ENCODE assay signal across 1 cellular context in the genomic region with DNA sequence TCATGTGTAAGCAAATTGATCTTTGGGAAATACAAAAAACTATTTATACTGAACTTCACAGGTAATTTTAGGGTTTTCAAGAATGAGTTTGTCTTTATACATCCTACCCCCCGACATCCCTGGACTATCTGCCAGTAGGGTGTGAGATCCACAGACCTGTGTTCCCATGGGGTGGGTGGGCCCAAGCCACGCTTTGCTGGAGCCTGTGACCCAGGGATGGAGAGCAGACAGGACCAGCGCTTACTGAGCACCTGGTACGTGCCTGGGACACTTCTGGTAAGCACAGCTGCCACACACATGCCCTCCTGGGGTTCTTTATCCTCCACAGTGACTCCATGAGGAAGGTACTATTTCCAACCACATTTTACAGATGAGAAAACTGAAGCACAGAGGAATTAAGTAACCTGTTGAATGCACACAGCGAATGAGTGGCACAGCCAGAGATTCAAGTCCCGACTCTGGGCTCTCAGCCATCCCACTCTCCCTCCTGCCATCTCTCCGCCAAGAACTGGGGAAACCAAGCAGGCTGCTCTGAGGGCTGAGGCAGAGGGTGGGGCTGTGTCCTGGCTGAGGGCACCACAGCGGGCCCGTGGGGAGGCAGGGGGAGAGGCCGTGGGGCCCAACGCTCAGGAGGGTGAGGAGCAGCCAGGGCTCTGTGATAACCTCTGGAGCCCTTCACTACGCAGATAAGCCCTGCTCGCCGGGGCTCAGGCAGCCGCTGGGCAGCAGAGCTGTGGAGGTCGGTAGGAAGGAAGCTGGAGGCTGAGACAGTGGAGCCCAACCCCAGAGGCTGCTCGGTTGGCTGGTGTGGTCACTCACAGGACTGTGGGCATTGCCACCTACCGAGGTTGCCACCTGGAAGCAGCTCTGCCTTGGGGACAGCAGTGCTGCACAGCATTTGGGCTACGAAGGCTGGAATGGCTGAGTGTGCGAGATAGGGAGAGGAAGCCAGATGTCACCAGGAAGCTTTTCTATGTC.
TF ChIP-seq lines count a peak whose summit lies in the region.

No MANE protein-coding gene starts in this region.

TF ChIP-seq in K562, 482 proteins besides CTCF, POLR2A, EP300 and RAD21 (continued from another document and continues in another):
- no peak for TF ChIP-seq DLX4 (CRISPR knock-in tag; IDR thresholded peaks at IDR 0.05)
- TF ChIP-seq, protein P1, sequence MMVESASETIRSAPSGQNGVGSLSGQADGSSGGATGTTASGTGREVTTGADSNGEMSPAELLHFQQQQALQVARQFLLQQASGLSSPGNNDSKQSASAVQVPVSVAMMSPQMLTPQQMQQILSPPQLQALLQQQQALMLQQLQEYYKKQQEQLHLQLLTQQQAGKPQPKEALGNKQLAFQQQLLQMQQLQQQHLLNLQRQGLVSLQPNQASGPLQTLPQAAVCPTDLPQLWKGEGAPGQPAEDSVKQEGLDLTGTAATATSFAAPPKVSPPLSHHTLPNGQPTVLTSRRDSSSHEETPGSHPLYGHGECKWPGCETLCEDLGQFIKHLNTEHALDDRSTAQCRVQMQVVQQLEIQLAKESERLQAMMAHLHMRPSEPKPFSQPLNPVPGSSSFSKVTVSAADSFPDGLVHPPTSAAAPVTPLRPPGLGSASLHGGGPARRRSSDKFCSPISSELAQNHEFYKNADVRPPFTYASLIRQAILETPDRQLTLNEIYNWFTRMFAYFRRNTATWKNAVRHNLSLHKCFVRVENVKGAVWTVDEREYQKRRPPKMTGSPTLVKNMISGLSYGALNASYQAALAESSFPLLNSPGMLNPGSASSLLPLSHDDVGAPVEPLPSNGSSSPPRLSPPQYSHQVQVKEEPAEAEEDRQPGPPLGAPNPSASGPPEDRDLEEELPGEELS (CRISPR knock-in tag; IDR thresholded peaks at IDR 0.05; ENCODE audit: borderline replicate concordance): no peak
- no peak for TF ChIP-seq PCBP1 (IDR thresholded peaks at IDR 0.05; ENCODE audit: low read depth, low read length, poor library complexity, severe bottlenecking)
- TF ChIP-seq, protein P2, sequence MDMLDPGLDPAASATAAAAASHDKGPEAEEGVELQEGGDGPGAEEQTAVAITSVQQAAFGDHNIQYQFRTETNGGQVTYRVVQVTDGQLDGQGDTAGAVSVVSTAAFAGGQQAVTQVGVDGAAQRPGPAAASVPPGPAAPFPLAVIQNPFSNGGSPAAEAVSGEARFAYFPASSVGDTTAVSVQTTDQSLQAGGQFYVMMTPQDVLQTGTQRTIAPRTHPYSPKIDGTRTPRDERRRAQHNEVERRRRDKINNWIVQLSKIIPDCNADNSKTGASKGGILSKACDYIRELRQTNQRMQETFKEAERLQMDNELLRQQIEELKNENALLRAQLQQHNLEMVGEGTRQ (CRISPR knock-in tag; IDR thresholded peaks at IDR 0.05): no peak
- TF ChIP-seq STAT6 (CRISPR knock-in tag; IDR thresholded peaks at IDR 0.05): peak; percentile 42; the same call in 1 of the 2 replicates
- no peak for TF ChIP-seq KLF1 (tag; IDR thresholded peaks at IDR 0.05)
- no peak for TF ChIP-seq SIRT6 (IDR thresholded peaks at IDR 0.05; ENCODE audit: low read depth, low read length)
- no peak for TF ChIP-seq CBFB (CRISPR knock-in tag; IDR thresholded peaks at IDR 0.05)
- TF ChIP-seq SMAD2 (IDR thresholded peaks at IDR 0.05; ENCODE audit: low read depth, low read length): no peak
- peak; percentile 41 for TF ChIP-seq CCNT2 (IDR thresholded peaks at IDR 0.05; ENCODE audit: borderline replicate concordance, extremely low read depth, insufficient read length, low read depth, low read length)
- TF ChIP-seq MCM3 (IDR thresholded peaks at IDR 0.05): no peak
- no peak for TF ChIP-seq STAT5A (IDR thresholded peaks at IDR 0.05; ENCODE audit: borderline replicate concordance, low read length)
- TF ChIP-seq KLF6 (CRISPR knock-in tag; IDR thresholded peaks at IDR 0.05; ENCODE audit: borderline replicate concordance): no peak
- TF ChIP-seq KDM1A (IDR thresholded peaks at IDR 0.05): 0 out of 4 replicates have a peak, but pooled peaks of 1 of the 2 experiments have one; percentile 30
- TF ChIP-seq THAP7 (CRISPR knock-in tag; IDR thresholded peaks at IDR 0.05): 0 out of 2 replicates have a peak, but pooled peaks have one; percentile 37
- TF ChIP-seq CBFA2T2 (conservative IDR thresholded peaks at IDR 0.05): peak; percentile 44
- no peak for TF ChIP-seq BCOR (IDR thresholded peaks at IDR 0.05)
- no peak for TF ChIP-seq EGR1 (conservative IDR thresholded peaks at IDR 0.05)
- no peak for TF ChIP-seq ZFP36 (IDR thresholded peaks at IDR 0.05; ENCODE audit: low read depth, low read length, partially characterized antibody)
- TF ChIP-seq, protein P3, sequence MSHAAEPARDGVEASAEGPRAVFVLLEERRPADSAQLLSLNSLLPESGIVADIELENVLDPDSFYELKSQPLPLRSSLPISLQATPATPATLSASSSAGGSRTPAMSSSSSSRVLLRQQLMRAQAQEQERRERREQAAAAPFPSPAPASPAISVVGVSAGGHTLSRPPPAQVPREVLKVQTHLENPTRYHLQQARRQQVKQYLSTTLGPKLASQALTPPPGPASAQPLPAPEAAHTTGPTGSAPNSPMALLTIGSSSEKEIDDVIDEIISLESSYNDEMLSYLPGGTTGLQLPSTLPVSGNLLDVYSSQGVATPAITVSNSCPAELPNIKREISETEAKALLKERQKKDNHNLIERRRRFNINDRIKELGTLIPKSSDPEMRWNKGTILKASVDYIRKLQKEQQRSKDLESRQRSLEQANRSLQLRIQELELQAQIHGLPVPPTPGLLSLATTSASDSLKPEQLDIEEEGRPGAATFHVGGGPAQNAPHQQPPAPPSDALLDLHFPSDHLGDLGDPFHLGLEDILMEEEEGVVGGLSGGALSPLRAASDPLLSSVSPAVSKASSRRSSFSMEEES (CRISPR knock-in tag; IDR thresholded peaks at IDR 0.05): no peak; the same call in 1 of the 2 replicates
- no peak for TF ChIP-seq ZNF280B (CRISPR knock-in tag; IDR thresholded peaks at IDR 0.05)
- TF ChIP-seq RNF2 (IDR thresholded peaks at IDR 0.05): peak; percentile 76; the same call in 1 of the 2 replicates
- TF ChIP-seq L3MBTL2 (IDR thresholded peaks at IDR 0.05): no peak; the same call in 1 of the 2 replicates
- TF ChIP-seq ZNF699 (CRISPR knock-in tag; IDR thresholded peaks at IDR 0.05; ENCODE audit: insufficient replicate concordance): no peak
- TF ChIP-seq EHMT2 (IDR thresholded peaks at IDR 0.05): no peak
- TF ChIP-seq, protein P4, sequence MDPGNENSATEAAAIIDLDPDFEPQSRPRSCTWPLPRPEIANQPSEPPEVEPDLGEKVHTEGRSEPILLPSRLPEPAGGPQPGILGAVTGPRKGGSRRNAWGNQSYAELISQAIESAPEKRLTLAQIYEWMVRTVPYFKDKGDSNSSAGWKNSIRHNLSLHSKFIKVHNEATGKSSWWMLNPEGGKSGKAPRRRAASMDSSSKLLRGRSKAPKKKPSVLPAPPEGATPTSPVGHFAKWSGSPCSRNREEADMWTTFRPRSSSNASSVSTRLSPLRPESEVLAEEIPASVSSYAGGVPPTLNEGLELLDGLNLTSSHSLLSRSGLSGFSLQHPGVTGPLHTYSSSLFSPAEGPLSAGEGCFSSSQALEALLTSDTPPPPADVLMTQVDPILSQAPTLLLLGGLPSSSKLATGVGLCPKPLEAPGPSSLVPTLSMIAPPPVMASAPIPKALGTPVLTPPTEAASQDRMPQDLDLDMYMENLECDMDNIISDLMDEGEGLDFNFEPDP (CRISPR knock-in tag; IDR thresholded peaks at IDR 0.05): no peak
- 0 out of 2 replicates have a peak, but pooled peaks have one; percentile 9 for TF ChIP-seq ZBTB33 (CRISPR knock-in tag; IDR thresholded peaks at IDR 0.05)
- TF ChIP-seq, protein P5, sequence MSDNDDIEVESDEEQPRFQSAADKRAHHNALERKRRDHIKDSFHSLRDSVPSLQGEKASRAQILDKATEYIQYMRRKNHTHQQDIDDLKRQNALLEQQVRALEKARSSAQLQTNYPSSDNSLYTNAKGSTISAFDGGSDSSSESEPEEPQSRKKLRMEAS (CRISPR knock-in tag; IDR thresholded peaks at IDR 0.05): peak; percentile 41; the same call in 1 of the 2 replicates
- peak; percentile 36; the same call in 1 of the 2 replicates for TF ChIP-seq ZNF23 (CRISPR knock-in tag; IDR thresholded peaks at IDR 0.05)
- TF ChIP-seq TSHZ1 (CRISPR knock-in tag; IDR thresholded peaks at IDR 0.05): no peak; the same call in 1 of the 2 replicates
- peak; percentile 75; the same call in 1 of the 2 replicates for TF ChIP-seq ZNF668 (CRISPR knock-in tag; IDR thresholded peaks at IDR 0.05)
- TF ChIP-seq NELFE (IDR thresholded peaks at IDR 0.05; ENCODE audit: insufficient read depth, insufficient read length): no peak
